Comparison of ENCODE assay signal across 1 cellular context in the genomic region with DNA sequence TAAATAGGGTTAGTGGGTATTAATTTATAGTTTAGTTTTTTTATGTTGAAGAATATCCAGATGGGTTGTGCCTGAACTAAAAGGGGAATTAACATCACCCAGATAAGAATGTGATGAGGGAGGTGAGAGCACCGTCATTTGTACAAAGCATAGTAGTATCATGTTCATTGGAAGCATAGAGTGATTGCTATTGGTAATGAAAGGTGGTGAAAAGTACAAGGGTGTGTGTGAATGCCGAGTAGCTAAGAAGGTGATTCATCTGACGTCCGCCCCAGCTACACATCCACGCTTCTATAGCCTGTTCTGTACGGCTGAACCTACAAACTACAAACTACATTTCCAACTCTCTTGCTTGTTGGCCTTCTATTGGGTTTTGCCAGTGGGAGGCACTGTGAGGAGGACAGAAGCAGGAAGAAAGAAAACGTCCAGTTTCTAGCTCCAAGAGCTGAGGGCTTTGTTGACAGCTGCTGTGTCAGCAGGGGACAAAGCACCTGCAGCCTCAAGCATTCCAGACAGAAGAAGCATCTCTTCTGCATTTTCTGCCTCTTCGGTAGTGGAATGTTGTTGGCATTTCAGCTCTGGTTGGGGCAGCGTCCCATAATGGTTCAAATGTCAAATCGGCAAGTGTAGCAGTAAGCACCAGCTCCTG.
TF ChIP-seq lines count a peak whose summit lies in the region.

No MANE protein-coding gene starts in this region.

TF ChIP-seq in WTC11, 78 proteins besides CTCF, POLR2A, EP300 and RAD21 (continued from another document):
- no peak for TF ChIP-seq GRHL2 (CRISPR knock-in tag; IDR thresholded peaks at IDR 0.05; ENCODE audit: insufficient replicate concordance, severe bottlenecking)
